1 cellular context compared by ENCODE assay signal in the genomic region with DNA sequence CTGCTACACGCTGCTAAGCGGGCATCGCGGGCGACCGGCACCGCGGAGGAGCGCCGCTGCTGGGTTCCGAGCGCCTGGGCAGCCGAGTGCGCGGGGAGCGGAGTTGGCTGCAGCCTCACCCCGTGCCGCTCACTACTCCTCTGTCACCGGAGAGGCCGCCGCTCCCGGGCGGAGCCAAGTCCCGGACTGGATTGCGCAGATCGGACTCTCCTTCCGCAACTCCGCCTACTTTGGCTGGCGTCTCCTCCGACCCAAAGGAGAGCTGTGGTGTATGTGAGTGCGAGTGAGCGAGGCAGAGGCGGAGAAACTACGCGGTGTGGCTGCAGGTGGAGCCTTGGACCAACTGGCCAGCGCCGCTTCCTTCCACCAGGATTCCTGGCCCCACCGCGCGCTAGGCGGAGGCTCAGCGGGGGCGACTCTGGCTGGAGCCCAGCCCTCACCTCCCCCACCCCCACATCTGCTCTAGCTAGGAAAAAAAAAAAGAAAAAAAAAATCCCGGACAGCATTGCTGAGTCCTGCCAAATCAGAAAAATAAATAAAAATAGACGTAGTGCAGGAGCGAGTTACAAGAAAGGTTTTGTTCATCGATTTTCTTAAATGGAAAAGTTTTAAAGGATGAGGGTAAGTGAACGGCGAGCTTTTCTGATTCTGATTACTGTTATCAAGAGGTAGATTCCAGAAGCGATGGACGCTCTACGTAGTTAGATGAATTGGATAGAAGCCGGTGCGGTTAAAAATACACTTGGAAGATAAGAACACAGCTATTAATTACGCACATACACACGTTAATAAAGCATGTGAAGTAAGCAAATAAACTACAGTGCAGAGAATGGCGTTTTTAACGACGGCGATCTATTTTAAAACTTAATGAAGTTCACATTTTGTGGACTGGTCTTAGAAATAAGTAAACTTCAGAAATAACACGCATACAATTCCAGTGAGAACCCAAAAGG.
TF ChIP-seq lines count a peak whose summit lies in the region.

A gene with protein sequence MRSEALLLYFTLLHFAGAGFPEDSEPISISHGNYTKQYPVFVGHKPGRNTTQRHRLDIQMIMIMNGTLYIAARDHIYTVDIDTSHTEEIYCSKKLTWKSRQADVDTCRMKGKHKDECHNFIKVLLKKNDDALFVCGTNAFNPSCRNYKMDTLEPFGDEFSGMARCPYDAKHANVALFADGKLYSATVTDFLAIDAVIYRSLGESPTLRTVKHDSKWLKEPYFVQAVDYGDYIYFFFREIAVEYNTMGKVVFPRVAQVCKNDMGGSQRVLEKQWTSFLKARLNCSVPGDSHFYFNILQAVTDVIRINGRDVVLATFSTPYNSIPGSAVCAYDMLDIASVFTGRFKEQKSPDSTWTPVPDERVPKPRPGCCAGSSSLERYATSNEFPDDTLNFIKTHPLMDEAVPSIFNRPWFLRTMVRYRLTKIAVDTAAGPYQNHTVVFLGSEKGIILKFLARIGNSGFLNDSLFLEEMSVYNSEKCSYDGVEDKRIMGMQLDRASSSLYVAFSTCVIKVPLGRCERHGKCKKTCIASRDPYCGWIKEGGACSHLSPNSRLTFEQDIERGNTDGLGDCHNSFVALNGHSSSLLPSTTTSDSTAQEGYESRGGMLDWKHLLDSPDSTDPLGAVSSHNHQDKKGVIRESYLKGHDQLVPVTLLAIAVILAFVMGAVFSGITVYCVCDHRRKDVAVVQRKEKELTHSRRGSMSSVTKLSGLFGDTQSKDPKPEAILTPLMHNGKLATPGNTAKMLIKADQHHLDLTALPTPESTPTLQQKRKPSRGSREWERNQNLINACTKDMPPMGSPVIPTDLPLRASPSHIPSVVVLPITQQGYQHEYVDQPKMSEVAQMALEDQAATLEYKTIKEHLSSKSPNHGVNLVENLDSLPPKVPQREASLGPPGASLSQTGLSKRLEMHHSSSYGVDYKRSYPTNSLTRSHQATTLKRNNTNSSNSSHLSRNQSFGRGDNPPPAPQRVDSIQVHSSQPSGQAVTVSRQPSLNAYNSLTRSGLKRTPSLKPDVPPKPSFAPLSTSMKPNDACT (minus strand): TSS at position 142 of the 953 bp plus-strand sequence. CDS start 69,879 bp downstream, outside the sequence.

TF ChIP-seq in GM12878, 131 proteins besides CTCF, POLR2A, EP300 and RAD21 (continued from another document):
- TF ChIP-seq, protein P1, sequence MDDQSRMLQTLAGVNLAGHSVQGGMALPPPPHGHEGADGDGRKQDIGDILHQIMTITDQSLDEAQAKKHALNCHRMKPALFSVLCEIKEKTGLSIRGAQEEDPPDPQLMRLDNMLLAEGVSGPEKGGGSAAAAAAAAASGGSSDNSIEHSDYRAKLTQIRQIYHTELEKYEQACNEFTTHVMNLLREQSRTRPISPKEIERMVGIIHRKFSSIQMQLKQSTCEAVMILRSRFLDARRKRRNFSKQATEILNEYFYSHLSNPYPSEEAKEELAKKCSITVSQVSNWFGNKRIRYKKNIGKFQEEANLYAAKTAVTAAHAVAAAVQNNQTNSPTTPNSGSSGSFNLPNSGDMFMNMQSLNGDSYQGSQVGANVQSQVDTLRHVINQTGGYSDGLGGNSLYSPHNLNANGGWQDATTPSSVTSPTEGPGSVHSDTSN (IDR thresholded peaks at IDR 0.05; ENCODE audit: insufficient replicate concordance, low read depth, low read length), result no peak
- peak; percentile 71; the same call in 2 of the 3 replicates for TF ChIP-seq POU2F2 (IDR thresholded peaks at IDR 0.05; ENCODE audit: borderline replicate concordance, low read depth, low read length)
- TF ChIP-seq NFYA (IDR thresholded peaks at IDR 0.05; ENCODE audit: borderline replicate concordance, low read depth, low read length), result no peak
- TF ChIP-seq NR2C2 (IDR thresholded peaks at IDR 0.05; ENCODE audit: borderline replicate concordance, control insufficient read depth, insufficient read length, low read depth), result no peak
- TF ChIP-seq TARDBP (IDR thresholded peaks at IDR 0.05; ENCODE audit: borderline replicate concordance), result peak; percentile 32; the same call in 1 of the 2 replicates
- TF ChIP-seq, protein P2, sequence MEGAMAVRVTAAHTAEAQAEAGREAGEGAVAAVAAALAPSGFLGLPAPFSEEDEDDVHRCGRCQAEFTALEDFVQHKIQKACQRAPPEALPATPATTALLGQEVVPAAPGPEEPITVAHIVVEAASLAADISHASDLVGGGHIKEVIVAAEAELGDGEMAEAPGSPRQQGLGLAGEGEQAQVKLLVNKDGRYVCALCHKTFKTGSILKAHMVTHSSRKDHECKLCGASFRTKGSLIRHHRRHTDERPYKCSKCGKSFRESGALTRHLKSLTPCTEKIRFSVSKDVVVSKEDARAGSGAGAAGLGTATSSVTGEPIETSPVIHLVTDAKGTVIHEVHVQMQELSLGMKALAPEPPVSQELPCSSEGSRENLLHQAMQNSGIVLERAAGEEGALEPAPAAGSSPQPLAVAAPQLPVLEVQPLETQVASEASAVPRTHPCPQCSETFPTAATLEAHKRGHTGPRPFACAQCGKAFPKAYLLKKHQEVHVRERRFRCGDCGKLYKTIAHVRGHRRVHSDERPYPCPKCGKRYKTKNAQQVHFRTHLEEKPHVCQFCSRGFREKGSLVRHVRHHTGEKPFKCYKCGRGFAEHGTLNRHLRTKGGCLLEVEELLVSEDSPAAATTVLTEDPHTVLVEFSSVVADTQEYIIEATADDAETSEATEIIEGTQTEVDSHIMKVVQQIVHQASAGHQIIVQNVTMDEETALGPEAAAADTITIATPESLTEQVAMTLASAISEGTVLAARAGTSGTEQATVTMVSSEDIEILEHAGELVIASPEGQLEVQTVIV (IDR thresholded peaks at IDR 0.05; ENCODE audit: borderline replicate concordance, partially characterized antibody), result peak; percentile 62
- TF ChIP-seq PML (IDR thresholded peaks at IDR 0.05; ENCODE audit: low read length), result no peak; the same call in 1 of the 2 replicates
- TF ChIP-seq, protein P3, sequence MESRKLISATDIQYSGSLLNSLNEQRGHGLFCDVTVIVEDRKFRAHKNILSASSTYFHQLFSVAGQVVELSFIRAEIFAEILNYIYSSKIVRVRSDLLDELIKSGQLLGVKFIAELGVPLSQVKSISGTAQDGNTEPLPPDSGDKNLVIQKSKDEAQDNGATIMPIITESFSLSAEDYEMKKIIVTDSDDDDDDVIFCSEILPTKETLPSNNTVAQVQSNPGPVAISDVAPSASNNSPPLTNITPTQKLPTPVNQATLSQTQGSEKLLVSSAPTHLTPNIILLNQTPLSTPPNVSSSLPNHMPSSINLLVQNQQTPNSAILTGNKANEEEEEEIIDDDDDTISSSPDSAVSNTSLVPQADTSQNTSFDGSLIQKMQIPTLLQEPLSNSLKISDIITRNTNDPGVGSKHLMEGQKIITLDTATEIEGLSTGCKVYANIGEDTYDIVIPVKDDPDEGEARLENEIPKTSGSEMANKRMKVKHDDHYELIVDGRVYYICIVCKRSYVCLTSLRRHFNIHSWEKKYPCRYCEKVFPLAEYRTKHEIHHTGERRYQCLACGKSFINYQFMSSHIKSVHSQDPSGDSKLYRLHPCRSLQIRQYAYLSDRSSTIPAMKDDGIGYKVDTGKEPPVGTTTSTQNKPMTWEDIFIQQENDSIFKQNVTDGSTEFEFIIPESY (IDR thresholded peaks at IDR 0.05), result peak; percentile 67; the same call in 1 of the 2 replicates
- TF ChIP-seq, protein P4, sequence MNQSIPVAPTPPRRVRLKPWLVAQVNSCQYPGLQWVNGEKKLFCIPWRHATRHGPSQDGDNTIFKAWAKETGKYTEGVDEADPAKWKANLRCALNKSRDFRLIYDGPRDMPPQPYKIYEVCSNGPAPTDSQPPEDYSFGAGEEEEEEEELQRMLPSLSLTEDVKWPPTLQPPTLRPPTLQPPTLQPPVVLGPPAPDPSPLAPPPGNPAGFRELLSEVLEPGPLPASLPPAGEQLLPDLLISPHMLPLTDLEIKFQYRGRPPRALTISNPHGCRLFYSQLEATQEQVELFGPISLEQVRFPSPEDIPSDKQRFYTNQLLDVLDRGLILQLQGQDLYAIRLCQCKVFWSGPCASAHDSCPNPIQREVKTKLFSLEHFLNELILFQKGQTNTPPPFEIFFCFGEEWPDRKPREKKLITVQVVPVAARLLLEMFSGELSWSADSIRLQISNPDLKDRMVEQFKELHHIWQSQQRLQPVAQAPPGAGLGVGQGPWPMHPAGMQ (IDR thresholded peaks at IDR 0.05; ENCODE audit: borderline replicate concordance), result no peak
- TF ChIP-seq MEF2B (IDR thresholded peaks at IDR 0.05; ENCODE audit: partially characterized antibody, poor library complexity, severe bottlenecking), result peak; percentile 54
- TF ChIP-seq TBL1XR1 (IDR thresholded peaks at IDR 0.05; ENCODE audit: low read depth, low read length), result peak; percentile 48; the same call in 1 of the 2 replicates
- TF ChIP-seq, protein P5, sequence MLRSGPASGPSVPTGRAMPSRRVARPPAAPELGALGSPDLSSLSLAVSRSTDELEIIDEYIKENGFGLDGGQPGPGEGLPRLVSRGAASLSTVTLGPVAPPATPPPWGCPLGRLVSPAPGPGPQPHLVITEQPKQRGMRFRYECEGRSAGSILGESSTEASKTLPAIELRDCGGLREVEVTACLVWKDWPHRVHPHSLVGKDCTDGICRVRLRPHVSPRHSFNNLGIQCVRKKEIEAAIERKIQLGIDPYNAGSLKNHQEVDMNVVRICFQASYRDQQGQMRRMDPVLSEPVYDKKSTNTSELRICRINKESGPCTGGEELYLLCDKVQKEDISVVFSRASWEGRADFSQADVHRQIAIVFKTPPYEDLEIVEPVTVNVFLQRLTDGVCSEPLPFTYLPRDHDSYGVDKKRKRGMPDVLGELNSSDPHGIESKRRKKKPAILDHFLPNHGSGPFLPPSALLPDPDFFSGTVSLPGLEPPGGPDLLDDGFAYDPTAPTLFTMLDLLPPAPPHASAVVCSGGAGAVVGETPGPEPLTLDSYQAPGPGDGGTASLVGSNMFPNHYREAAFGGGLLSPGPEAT (IDR thresholded peaks at IDR 0.05; ENCODE audit: low read depth), result peak; percentile 96
- peak; percentile 61 for TF ChIP-seq CREM (IDR thresholded peaks at IDR 0.05; ENCODE audit: low read depth)
- TF ChIP-seq CBFB (IDR thresholded peaks at IDR 0.05; ENCODE audit: low read depth), result 0 out of 2 replicates have a peak, but pooled peaks have one; percentile 29
- TF ChIP-seq ZNF274 (IDR thresholded peaks at IDR 0.05; ENCODE audit: insufficient read depth, insufficient read length), result no peak
- TF ChIP-seq NRF1 (conservative IDR thresholded peaks at IDR 0.05; ENCODE audit: low read depth, low read length), result no peak
- no peak for TF ChIP-seq RBBP5 (conservative IDR thresholded peaks at IDR 0.05)
- peak; percentile 72 for TF ChIP-seq IRF4 (IDR thresholded peaks at IDR 0.05; ENCODE audit: low read depth, low read length)
- peak; percentile 66 for TF ChIP-seq RUNX3 (IDR thresholded peaks at IDR 0.05; ENCODE audit: low read length)
- TF ChIP-seq EED (IDR thresholded peaks at IDR 0.05; ENCODE audit: low read depth), result peak; percentile 71
- TF ChIP-seq MYC (IDR thresholded peaks at IDR 0.05; ENCODE audit: insufficient read depth, insufficient read length, insufficient replicate concordance, low read length, severe bottlenecking), result peak; percentile 60
- TF ChIP-seq, protein P6, sequence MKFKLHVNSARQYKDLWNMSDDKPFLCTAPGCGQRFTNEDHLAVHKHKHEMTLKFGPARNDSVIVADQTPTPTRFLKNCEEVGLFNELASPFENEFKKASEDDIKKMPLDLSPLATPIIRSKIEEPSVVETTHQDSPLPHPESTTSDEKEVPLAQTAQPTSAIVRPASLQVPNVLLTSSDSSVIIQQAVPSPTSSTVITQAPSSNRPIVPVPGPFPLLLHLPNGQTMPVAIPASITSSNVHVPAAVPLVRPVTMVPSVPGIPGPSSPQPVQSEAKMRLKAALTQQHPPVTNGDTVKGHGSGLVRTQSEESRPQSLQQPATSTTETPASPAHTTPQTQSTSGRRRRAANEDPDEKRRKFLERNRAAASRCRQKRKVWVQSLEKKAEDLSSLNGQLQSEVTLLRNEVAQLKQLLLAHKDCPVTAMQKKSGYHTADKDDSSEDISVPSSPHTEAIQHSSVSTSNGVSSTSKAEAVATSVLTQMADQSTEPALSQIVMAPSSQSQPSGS (IDR thresholded peaks at IDR 0.05; ENCODE audit: low read length), result peak; percentile 54; the same call in 1 of the 2 replicates
- TF ChIP-seq TAF1 (IDR thresholded peaks at IDR 0.05; ENCODE audit: borderline replicate concordance, low read depth, low read length), result peak; percentile 95
- peak; percentile 89 for TF ChIP-seq LARP7 (IDR thresholded peaks at IDR 0.05)
- TF ChIP-seq BRCA1 (IDR thresholded peaks at IDR 0.05; ENCODE audit: low read depth, low read length), result no peak
- TF ChIP-seq IKZF2 (IDR thresholded peaks at IDR 0.05), result peak; percentile 87 to 96
- 0 out of 2 replicates have a peak, but pooled peaks have one; percentile 24 for TF ChIP-seq BMI1 (IDR thresholded peaks at IDR 0.05; ENCODE audit: borderline replicate concordance)
- TF ChIP-seq MTA2 (IDR thresholded peaks at IDR 0.05; ENCODE audit: low read depth), result peak; percentile 70
- TF ChIP-seq RELA (IDR thresholded peaks at IDR 0.05; ENCODE audit: borderline replicate concordance, partially characterized antibody), result no peak
- peak; percentile 64; the same call in 1 of the 2 replicates for TF ChIP-seq PAX5 (IDR thresholded peaks at IDR 0.05; ENCODE audit: borderline replicate concordance, low read depth, low read length)
- no peak for TF ChIP-seq YBX1 (IDR thresholded peaks at IDR 0.05)
- TF ChIP-seq, protein P7, sequence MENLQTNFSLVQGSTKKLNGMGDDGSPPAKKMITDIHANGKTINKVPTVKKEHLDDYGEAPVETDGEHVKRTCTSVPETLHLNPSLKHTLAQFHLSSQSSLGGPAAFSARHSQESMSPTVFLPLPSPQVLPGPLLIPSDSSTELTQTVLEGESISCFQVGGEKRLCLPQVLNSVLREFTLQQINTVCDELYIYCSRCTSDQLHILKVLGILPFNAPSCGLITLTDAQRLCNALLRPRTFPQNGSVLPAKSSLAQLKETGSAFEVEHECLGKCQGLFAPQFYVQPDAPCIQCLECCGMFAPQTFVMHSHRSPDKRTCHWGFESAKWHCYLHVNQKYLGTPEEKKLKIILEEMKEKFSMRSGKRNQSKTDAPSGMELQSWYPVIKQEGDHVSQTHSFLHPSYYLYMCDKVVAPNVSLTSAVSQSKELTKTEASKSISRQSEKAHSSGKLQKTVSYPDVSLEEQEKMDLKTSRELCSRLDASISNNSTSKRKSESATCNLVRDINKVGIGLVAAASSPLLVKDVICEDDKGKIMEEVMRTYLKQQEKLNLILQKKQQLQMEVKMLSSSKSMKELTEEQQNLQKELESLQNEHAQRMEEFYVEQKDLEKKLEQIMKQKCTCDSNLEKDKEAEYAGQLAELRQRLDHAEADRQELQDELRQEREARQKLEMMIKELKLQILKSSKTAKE (IDR thresholded peaks at IDR 0.05; ENCODE audit: low read depth, poor library complexity, severe bottlenecking), result peak; percentile 51
- TF ChIP-seq NR2F1 (conservative IDR thresholded peaks at IDR 0.05), result peak; percentile 56; the same call in 1 of the 2 replicates
- peak; percentile 82 for TF ChIP-seq POLR2AphosphoS5 (IDR thresholded peaks at IDR 0.05; ENCODE audit: low read length)
TF ChIP-seq in GM12878: peak in this region for 66.
